In the genomic region with DNA sequence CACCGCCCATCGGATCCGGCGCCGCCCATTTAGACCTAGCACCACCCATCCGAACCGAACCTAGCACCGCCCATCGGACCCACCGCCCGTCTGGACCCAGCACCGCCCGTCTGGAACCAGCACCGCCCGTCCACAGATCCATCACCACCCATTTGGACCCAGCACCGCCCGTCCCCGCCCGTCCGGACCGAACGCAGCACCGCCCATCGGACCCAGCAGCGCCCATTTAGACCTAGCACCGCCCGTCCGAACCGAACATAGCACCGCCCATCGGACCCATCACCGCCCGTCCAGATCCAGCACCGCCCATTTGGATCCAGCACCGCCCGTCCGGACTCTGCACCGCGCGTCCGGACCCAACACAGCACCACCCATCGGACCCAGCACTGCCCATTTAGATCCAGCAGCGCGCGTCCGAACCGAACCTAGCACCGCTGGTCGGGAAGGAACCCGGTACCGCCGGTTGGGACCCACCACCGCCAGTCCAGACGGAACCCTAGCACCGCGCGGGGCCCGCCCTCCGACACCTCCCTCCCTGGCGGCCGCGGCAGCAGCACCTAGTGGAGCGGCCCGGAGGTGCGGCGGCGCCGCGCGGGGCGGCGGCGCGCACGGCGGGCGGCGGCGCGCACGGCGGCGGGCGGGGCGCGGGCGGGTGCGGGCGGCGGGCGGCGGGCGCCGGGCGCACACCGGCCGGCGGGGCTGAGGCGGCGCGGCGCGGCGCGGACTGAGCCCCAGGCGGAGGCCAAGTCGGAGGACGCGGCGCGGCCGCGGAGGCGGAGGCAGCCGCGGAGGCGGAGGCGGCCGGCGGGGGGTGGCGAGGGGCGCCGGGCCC, we compare ENCODE assay signal across 8 cellular contexts. TPM values are rescaled to one million over a fixed set of nuclear protein-coding genes. Genes with fewer than 3 reads are reported as not detected.
A peak's percentile ranks its signal among the peaks of the same experiment; 100 is the strongest.
DNase-seq lines count a peak whose midpoint lies in the region; ATAC-seq, FAIRE-seq and TF ChIP-seq lines count a peak whose summit lies in the region.

A gene with protein sequence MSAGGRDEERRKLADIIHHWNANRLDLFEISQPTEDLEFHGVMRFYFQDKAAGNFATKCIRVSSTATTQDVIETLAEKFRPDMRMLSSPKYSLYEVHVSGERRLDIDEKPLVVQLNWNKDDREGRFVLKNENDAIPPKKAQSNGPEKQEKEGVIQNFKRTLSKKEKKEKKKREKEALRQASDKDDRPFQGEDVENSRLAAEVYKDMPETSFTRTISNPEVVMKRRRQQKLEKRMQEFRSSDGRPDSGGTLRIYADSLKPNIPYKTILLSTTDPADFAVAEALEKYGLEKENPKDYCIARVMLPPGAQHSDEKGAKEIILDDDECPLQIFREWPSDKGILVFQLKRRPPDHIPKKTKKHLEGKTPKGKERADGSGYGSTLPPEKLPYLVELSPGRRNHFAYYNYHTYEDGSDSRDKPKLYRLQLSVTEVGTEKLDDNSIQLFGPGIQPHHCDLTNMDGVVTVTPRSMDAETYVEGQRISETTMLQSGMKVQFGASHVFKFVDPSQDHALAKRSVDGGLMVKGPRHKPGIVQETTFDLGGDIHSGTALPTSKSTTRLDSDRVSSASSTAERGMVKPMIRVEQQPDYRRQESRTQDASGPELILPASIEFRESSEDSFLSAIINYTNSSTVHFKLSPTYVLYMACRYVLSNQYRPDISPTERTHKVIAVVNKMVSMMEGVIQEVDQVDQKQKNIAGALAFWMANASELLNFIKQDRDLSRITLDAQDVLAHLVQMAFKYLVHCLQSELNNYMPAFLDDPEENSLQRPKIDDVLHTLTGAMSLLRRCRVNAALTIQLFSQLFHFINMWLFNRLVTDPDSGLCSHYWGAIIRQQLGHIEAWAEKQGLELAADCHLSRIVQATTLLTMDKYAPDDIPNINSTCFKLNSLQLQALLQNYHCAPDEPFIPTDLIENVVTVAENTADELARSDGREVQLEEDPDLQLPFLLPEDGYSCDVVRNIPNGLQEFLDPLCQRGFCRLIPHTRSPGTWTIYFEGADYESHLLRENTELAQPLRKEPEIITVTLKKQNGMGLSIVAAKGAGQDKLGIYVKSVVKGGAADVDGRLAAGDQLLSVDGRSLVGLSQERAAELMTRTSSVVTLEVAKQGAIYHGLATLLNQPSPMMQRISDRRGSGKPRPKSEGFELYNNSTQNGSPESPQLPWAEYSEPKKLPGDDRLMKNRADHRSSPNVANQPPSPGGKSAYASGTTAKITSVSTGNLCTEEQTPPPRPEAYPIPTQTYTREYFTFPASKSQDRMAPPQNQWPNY (N-terminal part only) (plus strand): TSS at position 682 of the 832 bp plus-strand sequence. CDS start 222 bp downstream, outside the sequence.

- H3K9me3 ChIP-seq in A549 (no peaks in the 10 kb centered on the region), mucosa of descending colon (no peaks in the 10 kb centered on the region)

- ATAC-seq in A549 (peak; percentile 87 to 91), HG03025 (IDR thresholded peaks at IDR 0.05; ENCODE audit: low FRiP score, unreplicated experiment) (peak; percentile 76), mucosa of descending colon (peak; percentile 89)

- H3K36me3 ChIP-seq in mucosa of descending colon (ENCODE audit: low read depth): no peaks in the 10 kb centered on the region

- H3K4me2 ChIP-seq in A549: peak within 1 kb of the TSS; percentile 91

- intact Hi-C loops in mucosa of descending colon (cut with DNase I, micrococcal nuclease): no loop called here

- TF ChIP-seq EP300 in A549 (IDR thresholded peaks at IDR 0.05): no peak

- no CpG with 5 or more reads among the region's 123 CpGs for WGBS in A549 (ENCODE audit: missing lambda C conversion rate)

- TF ChIP-seq RAD21 in A549 (conservative IDR thresholded peaks at IDR 0.05 in 1 of 2, IDR thresholded peaks at IDR 0.05 in 1 of 2): no peak

- H3K4me3 ChIP-seq in A549: peak within 1 kb of the TSS; percentile 97
- peak within 1 kb of the TSS; percentile 54 for H3K4me3 ChIP-seq in mucosa of descending colon

- H3K4me1 ChIP-seq in A549 (peaks cover 30% of the 10 kb centered on the region; the same call in 2 of the 3 replicates), mucosa of descending colon (ENCODE audit: low read depth) (peaks cover 22% of the 10 kb centered on the region)

- TF ChIP-seq POLR2A in A549 (IDR thresholded peaks at IDR 0.05; ENCODE audit: low read length) (peak; percentile 34; the same call in 1 of the 2 replicates), GM18526 (IDR thresholded peaks at IDR 0.05; ENCODE audit: extremely low read depth, insufficient read length) (peak; percentile 31)

- CTCF ChIA-PET in A549 (lab: Yijun Ruan, JAX): no interaction called here

- peak within 1 kb of the TSS; percentile 90 to 99 for H3K27ac ChIP-seq in A549

- FAIRE-seq in A549 (lab: Jason Lieb, UNC): no peak

- TF ChIP-seq CTCF in A549 (IDR thresholded peaks at IDR 0.05) (no peak), mucosa of descending colon (IDR thresholded peaks at IDR 0.05) (peak; percentile 27)

- POLR2A ChIA-PET in A549 (lab: Yijun Ruan, JAX): no interaction called here

- DNase-seq in A549 (ENCODE audit: low read depth in 1 of 2, low spot score in 1 of 2) (peak; percentile 40 to 51), NCI-H69 (lab: John Stamatoyannopoulos, UW) (peak; percentile 86), epidermal melanocyte (ENCODE audit: insufficient read length, low spot score) (peak; percentile 70), mucosa of descending colon (peak; percentile 79 to 90 (median 88))
- peak; percentile 82 for DNase-seq in activated CD8-positive, alpha-beta memory T cell treated with anti-CD3 and anti-CD28 coated beads, Interleukin-2, amount 50 U/mL, for 48 hours
- peak; percentile 19 to 32 for DNase-seq in stimulated activated CD8-positive, alpha-beta memory T cell treated with anti-CD3 and anti-CD28 coated beads, Interleukin-7, amount 100 ng/mL, for 1 hour (ENCODE audit: low read depth in 2 of 2)

TF ChIP-seq in A549, 52 proteins besides CTCF, POLR2A, EP300 and RAD21 (continues in another document):
- TF ChIP-seq KDM5A (IDR thresholded peaks at IDR 0.05) (no peak), PHF8 (IDR thresholded peaks at IDR 0.05; ENCODE audit: borderline replicate concordance, low read depth) (no peak), RCOR1 (IDR thresholded peaks at IDR 0.05; ENCODE audit: low read depth, low read length) (no peak), RARB (CRISPR knock-in tag; IDR thresholded peaks at IDR 0.05) (no peak), BHLHE40 (IDR thresholded peaks at IDR 0.05; ENCODE audit: low read depth, low read length) (no peak), CBX8 (IDR thresholded peaks at IDR 0.05) (no peak), JUNB (IDR thresholded peaks at IDR 0.05) (no peak), MYC (IDR thresholded peaks at IDR 0.05; ENCODE audit: borderline replicate concordance, low read length) (no peak), ZSCAN20 (CRISPR knock-in tag; IDR thresholded peaks at IDR 0.05) (no peak), EHMT2 (IDR thresholded peaks at IDR 0.05; ENCODE audit: low read depth) (no peak), TP53 (CRISPR knock-in tag; IDR thresholded peaks at IDR 0.05) (no peak), HDAC2 (IDR thresholded peaks at IDR 0.05) (no peak)
- TF ChIP-seq, protein P1, sequence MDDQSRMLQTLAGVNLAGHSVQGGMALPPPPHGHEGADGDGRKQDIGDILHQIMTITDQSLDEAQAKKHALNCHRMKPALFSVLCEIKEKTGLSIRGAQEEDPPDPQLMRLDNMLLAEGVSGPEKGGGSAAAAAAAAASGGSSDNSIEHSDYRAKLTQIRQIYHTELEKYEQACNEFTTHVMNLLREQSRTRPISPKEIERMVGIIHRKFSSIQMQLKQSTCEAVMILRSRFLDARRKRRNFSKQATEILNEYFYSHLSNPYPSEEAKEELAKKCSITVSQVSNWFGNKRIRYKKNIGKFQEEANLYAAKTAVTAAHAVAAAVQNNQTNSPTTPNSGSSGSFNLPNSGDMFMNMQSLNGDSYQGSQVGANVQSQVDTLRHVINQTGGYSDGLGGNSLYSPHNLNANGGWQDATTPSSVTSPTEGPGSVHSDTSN (IDR thresholded peaks at IDR 0.05): no peak
- TF ChIP-seq, protein P2, sequence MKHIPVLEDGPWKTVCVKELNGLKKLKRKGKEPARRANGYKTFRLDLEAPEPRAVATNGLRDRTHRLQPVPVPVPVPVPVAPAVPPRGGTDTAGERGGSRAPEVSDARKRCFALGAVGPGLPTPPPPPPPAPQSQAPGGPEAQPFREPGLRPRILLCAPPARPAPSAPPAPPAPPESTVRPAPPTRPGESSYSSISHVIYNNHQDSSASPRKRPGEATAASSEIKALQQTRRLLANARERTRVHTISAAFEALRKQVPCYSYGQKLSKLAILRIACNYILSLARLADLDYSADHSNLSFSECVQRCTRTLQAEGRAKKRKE (CRISPR knock-in tag; IDR thresholded peaks at IDR 0.05; ENCODE audit: low read depth): no peak
- TF ChIP-seq, protein P3, sequence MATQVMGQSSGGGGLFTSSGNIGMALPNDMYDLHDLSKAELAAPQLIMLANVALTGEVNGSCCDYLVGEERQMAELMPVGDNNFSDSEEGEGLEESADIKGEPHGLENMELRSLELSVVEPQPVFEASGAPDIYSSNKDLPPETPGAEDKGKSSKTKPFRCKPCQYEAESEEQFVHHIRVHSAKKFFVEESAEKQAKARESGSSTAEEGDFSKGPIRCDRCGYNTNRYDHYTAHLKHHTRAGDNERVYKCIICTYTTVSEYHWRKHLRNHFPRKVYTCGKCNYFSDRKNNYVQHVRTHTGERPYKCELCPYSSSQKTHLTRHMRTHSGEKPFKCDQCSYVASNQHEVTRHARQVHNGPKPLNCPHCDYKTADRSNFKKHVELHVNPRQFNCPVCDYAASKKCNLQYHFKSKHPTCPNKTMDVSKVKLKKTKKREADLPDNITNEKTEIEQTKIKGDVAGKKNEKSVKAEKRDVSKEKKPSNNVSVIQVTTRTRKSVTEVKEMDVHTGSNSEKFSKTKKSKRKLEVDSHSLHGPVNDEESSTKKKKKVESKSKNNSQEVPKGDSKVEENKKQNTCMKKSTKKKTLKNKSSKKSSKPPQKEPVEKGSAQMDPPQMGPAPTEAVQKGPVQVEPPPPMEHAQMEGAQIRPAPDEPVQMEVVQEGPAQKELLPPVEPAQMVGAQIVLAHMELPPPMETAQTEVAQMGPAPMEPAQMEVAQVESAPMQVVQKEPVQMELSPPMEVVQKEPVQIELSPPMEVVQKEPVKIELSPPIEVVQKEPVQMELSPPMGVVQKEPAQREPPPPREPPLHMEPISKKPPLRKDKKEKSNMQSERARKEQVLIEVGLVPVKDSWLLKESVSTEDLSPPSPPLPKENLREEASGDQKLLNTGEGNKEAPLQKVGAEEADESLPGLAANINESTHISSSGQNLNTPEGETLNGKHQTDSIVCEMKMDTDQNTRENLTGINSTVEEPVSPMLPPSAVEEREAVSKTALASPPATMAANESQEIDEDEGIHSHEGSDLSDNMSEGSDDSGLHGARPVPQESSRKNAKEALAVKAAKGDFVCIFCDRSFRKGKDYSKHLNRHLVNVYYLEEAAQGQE (IDR thresholded peaks at IDR 0.05): no peak

RNA-seq across cellular contexts. Expression of the gene that starts here (rescaled TPM):
- polyA plus RNA-seq in A549 (2011; rRNA removed): 33.2 and 40.8 TPM in 2 replicates
- 12.6 and 14.5 TPM in 2 replicates for polyA plus RNA-seq in A549 (2012; cell fraction: cytosol; rRNA removed)
- 16.4 and 23.4 TPM in 2 replicates for polyA plus RNA-seq in A549 (2012; cell fraction: nucleus; rRNA removed)
- 17.5 to 19.3 TPM (median 18.6 TPM) in 3 replicates for polyA plus RNA-seq in A549 (2017; fragmentation: RNase III; extraction: RNeasy Plus Mini Kit Qiagen cat#74134 plus additional on column Dnase treatment)
- polyA minus RNA-seq in A549 (2011; rRNA and poly(A)+ RNA removed): 43.8 and 44.1 TPM in 2 replicates
- total RNA-seq in mucosa of descending colon: 100 to 1,000 TPM; 168 to 231 (median 208) TPM

Comparison
In these comparisons a context has a peak if more than half of its experiments do, and no peak if none do; other contexts are left out.
1. Peak in every context shown above with its lines: DNase-seq, ATAC-seq, H3K4me3 ChIP-seq and H3K27ac ChIP-seq.
2. DNase-seq: peak in every context shown above with its lines; median percentile 88 in mucosa of descending colon; 86 in NCI-H69; 82 in activated CD8-positive, alpha-beta memory T cell treated with anti-CD3 and anti-CD28 coated beads, Interleukin-2, amount 50 U/mL, for 48 hours; 70 in epidermal melanocyte; 46 in A549; 26 in stimulated activated CD8-positive, alpha-beta memory T cell treated with anti-CD3 and anti-CD28 coated beads, Interleukin-7, amount 100 ng/mL, for 1 hour.